In genomic region chr17:416293-417206, GRCh38 we compare ENCODE assay signal across 8 cellular contexts. TPM values are rescaled to one million over a fixed set of nuclear protein-coding genes. Genes with fewer than 3 reads are reported as not detected.
DNase-seq lines count a peak whose midpoint lies in the region; ATAC-seq, FAIRE-seq and TF ChIP-seq lines count a peak whose summit lies in the region.

No MANE protein-coding gene starts in this region.

- intact Hi-C loops in activated T-helper 2 cell treated with anti-CD3 and anti-CD28 coated beads, Interferon-gamma antibody, Interleukin-2, Interleukin-4, amounts not matched to agents 10 μg/mL and 5 μg/mL and 100 μg/mL, durations not matched to agents 14 hours and 24 hours and 36 hours (cut with micrococcal nuclease): no loop called here
- intact Hi-C loops in pancreas (cut with DNase I): no loop called here

- peaks cover 62% of the 10 kb centered on the region for H3K4me1 Mint-ChIP-seq in activated T-helper 2 cell treated with anti-CD3 and anti-CD28 coated beads, Interferon-gamma antibody, Interleukin-2, Interleukin-4, amounts not matched to agents 10 μg/mL and 5 μg/mL and 100 μg/mL, durations not matched to agents 14 hours and 24 hours and 36 hours (ENCODE audit: low read depth)

- peak; percentile 58 for DNase-seq in activated T-helper 2 cell treated with anti-CD3 and anti-CD28 coated beads, Interferon-gamma antibody, Interleukin-2, Interleukin-4, amounts not matched to agents 10 μg/mL and 5 μg/mL and 100 μg/mL, durations not matched to agents 14 hours and 24 hours and 36 hours (ENCODE audit: low spot score)
- DNase-seq in pancreas (no peak), H4 (ENCODE audit: low spot score) (no peak)

- peak overlapping the region; percentile 100 for H3K27ac Mint-ChIP-seq in activated T-helper 2 cell treated with anti-CD3 and anti-CD28 coated beads, Interferon-gamma antibody, Interleukin-2, Interleukin-4, amounts not matched to agents 10 μg/mL and 5 μg/mL and 100 μg/mL, durations not matched to agents 14 hours and 24 hours and 36 hours

- no peak for FAIRE-seq in pancreas (lab: Jason Lieb, UNC)

- H3K27ac ChIP-seq in skin epidermis (peak overlapping the region in 17 of 21 experiments; percentile 15 to 90 (median 56)), pancreas (no peak overlapping the region)

- H3K9me3 Mint-ChIP-seq in activated T-helper 2 cell treated with anti-CD3 and anti-CD28 coated beads, Interferon-gamma antibody, Interleukin-2, Interleukin-4, amounts not matched to agents 10 μg/mL and 5 μg/mL and 100 μg/mL, durations not matched to agents 14 hours and 24 hours and 36 hours: no peaks in the 10 kb centered on the region

- H3K4me3 ChIP-seq in skin epidermis (peak overlapping the region in 2 of 7 experiments; percentile 10 to 17), pancreas (no peak overlapping the region)

- WGBS in pancreas, 2 donors: 69 to 73% methylated on average over 23 of the region's 23 CpGs

- peak; percentile 53 for TF ChIP-seq POLR2A in GM19099 (IDR thresholded peaks at IDR 0.05; ENCODE audit: extremely low read depth, insufficient read length, low read depth)

- ATAC-seq in HG03354 (IDR thresholded peaks at IDR 0.05; ENCODE audit: poor library complexity, severe bottlenecking, unreplicated experiment) (peak; percentile 73), pancreas (no peak), HG03378 (IDR thresholded peaks at IDR 0.05; ENCODE audit: unreplicated experiment) (no peak), HG03039 (IDR thresholded peaks at IDR 0.05; ENCODE audit: unreplicated experiment) (no peak)

- no peak for TF ChIP-seq CTCF in pancreas (IDR thresholded peaks at IDR 0.05)

- no peaks in the 10 kb centered on the region for H3K9me3 ChIP-seq in pancreas

- H3K4me3 Mint-ChIP-seq in activated T-helper 2 cell treated with anti-CD3 and anti-CD28 coated beads, Interferon-gamma antibody, Interleukin-2, Interleukin-4, amounts not matched to agents 10 μg/mL and 5 μg/mL and 100 μg/mL, durations not matched to agents 14 hours and 24 hours and 36 hours (ENCODE audit: low read depth): peak overlapping the region; percentile 96

- H3K4me1 ChIP-seq in pancreas: peaks cover 0 to 6% (median 5%) of the 10 kb centered on the region in 3 donors

- H3K36me3 ChIP-seq in pancreas: peaks cover 0 to 7% (median 0%) of the 10 kb centered on the region in 3 donors

- no peaks in the 10 kb centered on the region for H3K27me3 Mint-ChIP-seq in activated T-helper 2 cell treated with anti-CD3 and anti-CD28 coated beads, Interferon-gamma antibody, Interleukin-2, Interleukin-4, amounts not matched to agents 10 μg/mL and 5 μg/mL and 100 μg/mL, durations not matched to agents 14 hours and 24 hours and 36 hours (ENCODE audit: low read depth)

- H3K36me3 Mint-ChIP-seq in activated T-helper 2 cell treated with anti-CD3 and anti-CD28 coated beads, Interferon-gamma antibody, Interleukin-2, Interleukin-4, amounts not matched to agents 10 μg/mL and 5 μg/mL and 100 μg/mL, durations not matched to agents 14 hours and 24 hours and 36 hours (ENCODE audit: low read depth): peaks cover 33% of the 10 kb centered on the region

- no peaks in the 10 kb centered on the region for H3K27me3 ChIP-seq in pancreas

RNA-seq across cellular contexts. Expression of gene RFLNB, which starts 29.2 kb away (rescaled TPM):
- 130 and 131 TPM in 2 replicates for total RNA-seq in activated T-helper 2 cell treated with anti-CD3 and anti-CD28 coated beads, Interferon-gamma antibody, Interleukin-2, Interleukin-4, amounts not matched to agents 10 μg/mL and 5 μg/mL and 100 μg/mL, durations not matched to agents 14 hours and 24 hours and 36 hours
- 1 to 10 TPM; 2.4 to 4.1 (median 2.7) TPM for total RNA-seq in pancreas
- polyA plus RNA-seq in pancreas: 1 to 10 TPM; 2.9 to 3.0 TPM
- 35.7 and 40.5 TPM in 2 replicates for total RNA-seq in H4 (2014; rRNA removed; shearing (Covaris generic))

Comparison
In these comparisons a context has a peak if more than half of its experiments do, and no peak if none do; other contexts are left out.
1. H3K27ac ChIP-seq: peak in skin epidermis (17 of 21); none in pancreas (0 of 4).